Comparison of ENCODE assay signal across 20 cellular contexts in the genomic region with DNA sequence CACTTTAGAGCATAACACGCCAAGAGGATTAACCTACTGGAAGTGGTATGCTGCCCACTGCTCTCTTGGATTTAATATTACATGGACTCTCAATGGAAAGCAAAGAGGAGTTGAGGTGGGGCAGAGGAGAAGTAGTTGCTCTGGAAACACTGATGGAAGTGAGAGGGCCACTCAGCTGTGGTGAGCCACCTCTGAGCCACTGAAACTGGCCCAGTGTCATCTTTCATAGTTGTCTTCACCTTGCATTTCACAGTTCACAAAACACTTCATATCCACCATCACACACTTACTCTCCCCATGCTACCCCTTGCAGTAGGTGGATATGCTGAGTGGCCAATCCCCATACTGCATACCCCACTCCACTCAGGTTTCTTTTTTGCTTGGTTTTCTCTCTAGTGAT. TPM values are rescaled to one million over a fixed set of nuclear protein-coding genes. Genes with fewer than 3 reads are reported as not detected.
A peak's percentile ranks its signal among the peaks of the same experiment; 100 is the strongest.
DNase-seq lines count a peak whose midpoint lies in the region; ATAC-seq, FAIRE-seq and TF ChIP-seq lines count a peak whose summit lies in the region.
"Had no signal": no experiment of that assay in that cellular context is flagged by ENCODE, and none has a peak within 500 bp of the region (broad histone marks: within the 10 kb centered on the region; RNA-seq: fewer than 3 reads in every experiment).

No MANE protein-coding gene starts in this region.

- H3K27me3 Mint-ChIP-seq in activated naive CD4-positive, alpha-beta T cell treated with anti-CD3 and anti-CD28 coated beads for 36 hours (ENCODE audit: low read depth), result no peaks in the 10 kb centered on the region
- no peaks in the 10 kb centered on the region for H3K27me3 Mint-ChIP-seq in stimulated activated naive CD8-positive, alpha-beta T cell treated with anti-CD3 and anti-CD28 coated beads, Interleukin-15, Interleukin-2, amounts not matched to agents 100 ng/mL and 50 ng/mL, for 24 hours

- H2BK15ac ChIP-seq in H1 (ENCODE audit: low read length), result no peak overlapping the region

- H3K4me1 ChIP-seq in OCI-LY3 (ENCODE audit: low read length), result peaks cover 50% of the 10 kb centered on the region
- H3K4me1 ChIP-seq in H1 (replicated peaks in 1 of 4; ENCODE audit: control insufficient read depth in 3 of 4, insufficient read depth in 4 of 4, low read length in 3 of 4), result peaks cover 0 to 14% (median 7%) of the 10 kb centered on the region in 4 experiments; a peak in 5 of 7 replicates
- peaks cover 0 to 4% of the 10 kb centered on the region in 2 donors for H3K4me1 ChIP-seq in aorta (ENCODE audit: control insufficient read depth in 1 of 2, insufficient read depth in 2 of 2, low read length in 2 of 2)
- H3K4me1 ChIP-seq: lower lobe of right lung had no signal

- POLR2A ChIA-PET in H1 (lab: Charles Lee; ENCODE audit: partially characterized antibody), result no interaction called here

- H3K23ac ChIP-seq in H1 (ENCODE audit: insufficient read length), result no peak overlapping the region

- no peak for TF ChIP-seq RAD21 in H1 (IDR thresholded peaks at IDR 0.05 in 1 of 2, conservative IDR thresholded peaks at IDR 0.05 in 1 of 2; ENCODE audit: low read depth in 2 of 2, low read length in 2 of 2)

- H3K79me2 ChIP-seq in OCI-LY3 (ENCODE audit: low read length) (no peaks in the 10 kb centered on the region), H1 (ENCODE audit: control insufficient read depth in 1 of 2, insufficient read depth in 2 of 2, low read length in 2 of 2) (no peaks in the 10 kb centered on the region)

- H4K5ac ChIP-seq in H1 (ENCODE audit: insufficient read length, low read depth, low read length), result no peak overlapping the region

- 95% methylated on average over 1 of the region's 1 CpG; no CpG with 5 or more reads in 1 of the 2 experiments for WGBS in H1 (ENCODE audit: extremely low coverage in 1 of 2, insufficient coverage in 1 of 2, insufficient read length in 1 of 2, insufficient replicate concordance in 2 of 2, low coverage in 1 of 2, low lambda C conversion rate in 2 of 2, missing lambda C conversion rate in 1 of 2), 2 experiments
- WGBS in aorta, 2 donors, result 97% methylated on average over 1 of the region's 1 CpG

- H3K56ac ChIP-seq in H1 (replicated peaks; ENCODE audit: insufficient read length, low read depth, low read length), result peak overlapping the region; percentile 71

- intact Hi-C loops in activated naive CD4-positive, alpha-beta T cell treated with anti-CD3 and anti-CD28 coated beads for 36 hours (cut with micrococcal nuclease), result no loop called here
- intact Hi-C loops in aorta (cut with DNase I), result loop anchor here in 1 of 2 donors (5.0 kb wide), 2 partner anchors 35 kb away; no protein-coding TSS in a partner anchor

- CTCF ChIA-PET in activated naive CD4-positive, alpha-beta T cell treated with anti-CD3 and anti-CD28 coated beads for 36 hours (lab: Charles Lee), result interaction anchor here (0.9 to 5.8 kb wide), 3 partner anchors 25 to 126 kb away, joined by 3 to 46 read pairs (median 3); no protein-coding TSS in a partner anchor
- CTCF ChIA-PET in H1 (lab: Charles Lee; ENCODE audit: partially characterized antibody), result interaction anchor here (0.6 to 1.8 kb wide), 4 partner anchors 34 to 675 kb away, joined by 3 to 5 read pairs (median 4); no protein-coding TSS in a partner anchor

- TF ChIP-seq CTCF in OCI-LY3 (IDR thresholded peaks at IDR 0.05; ENCODE audit: low read depth, low read length), result no peak
- no peak for TF ChIP-seq CTCF in H1 (IDR thresholded peaks at IDR 0.05; ENCODE audit: control extremely low read depth in 1 of 3, insufficient read depth in 1 of 3, low read depth in 1 of 3, low read length in 3 of 3)

- no peaks in the 10 kb centered on the region for H3K36me3 Mint-ChIP-seq in activated naive CD4-positive, alpha-beta T cell treated with anti-CD3 and anti-CD28 coated beads for 36 hours (ENCODE audit: low read depth)
- no peaks in the 10 kb centered on the region for H3K36me3 Mint-ChIP-seq in stimulated activated naive CD8-positive, alpha-beta T cell treated with anti-CD3 and anti-CD28 coated beads, Interleukin-15, Interleukin-2, amounts not matched to agents 100 ng/mL and 50 ng/mL, for 24 hours (ENCODE audit: low read depth)
- H3K36me3 Mint-ChIP-seq: CD14-positive monocyte had no signal

- H3K4me3 Mint-ChIP-seq in activated naive CD4-positive, alpha-beta T cell treated with anti-CD3 and anti-CD28 coated beads for 36 hours, result no peak overlapping the region
- no peak overlapping the region for H3K4me3 Mint-ChIP-seq in stimulated activated naive CD8-positive, alpha-beta T cell treated with anti-CD3 and anti-CD28 coated beads, Interleukin-15, Interleukin-2, amounts not matched to agents 100 ng/mL and 50 ng/mL, for 24 hours
- H3K4me3 Mint-ChIP-seq: CD14-positive monocyte had no signal

- TF ChIP-seq POLR2A in H1 (IDR thresholded peaks at IDR 0.05; ENCODE audit: control extremely low read depth in 1 of 2, low read depth in 2 of 2, low read length in 2 of 2), result no peak

- H3K27me3 ChIP-seq in OCI-LY3 (ENCODE audit: low read depth, low read length) (no peaks in the 10 kb centered on the region), H1 (replicated peaks in 1 of 4; ENCODE audit: control insufficient read depth in 3 of 4, extremely low read depth in 1 of 4, insufficient read depth in 3 of 4, low read length in 3 of 4) (no peaks in the 10 kb centered on the region), aorta (ENCODE audit: control insufficient read depth in 1 of 2, insufficient read depth in 2 of 2, low read length in 1 of 2) (no peaks in the 10 kb centered on the region)
- H3K27me3 ChIP-seq: cardiac muscle cell, neutrophil, vagina had no signal

- H3K9ac ChIP-seq in OCI-LY3 (ENCODE audit: low read length), result peak overlapping the region; percentile 48
- H3K9ac ChIP-seq in H1 (replicated peaks in 1 of 4; ENCODE audit: extremely low read depth in 1 of 4, low read depth in 3 of 4, low read length in 3 of 4), result no peak overlapping the region
- H3K9ac ChIP-seq: GM23248 had no signal

- no peak overlapping the region for H2BK12ac ChIP-seq in H1 (ENCODE audit: low read depth, low read length)

- no peak overlapping the region for H3K27ac Mint-ChIP-seq in activated naive CD4-positive, alpha-beta T cell treated with anti-CD3 and anti-CD28 coated beads for 36 hours
- peak overlapping the region; percentile 42 for H3K27ac Mint-ChIP-seq in stimulated activated naive CD8-positive, alpha-beta T cell treated with anti-CD3 and anti-CD28 coated beads, Interleukin-15, Interleukin-2, amounts not matched to agents 100 ng/mL and 50 ng/mL, for 24 hours

- H2AK5ac ChIP-seq in H1 (ENCODE audit: low read depth, low read length), result no peak overlapping the region

- TF ChIP-seq EP300 in H1 (IDR thresholded peaks at IDR 0.05; ENCODE audit: borderline replicate concordance in 1 of 2, low read depth in 2 of 2, low read length in 2 of 2), result no peak

- no peaks in the 10 kb centered on the region for H3K9me3 Mint-ChIP-seq in activated naive CD4-positive, alpha-beta T cell treated with anti-CD3 and anti-CD28 coated beads for 36 hours
- peaks cover 4% of the 10 kb centered on the region for H3K9me3 Mint-ChIP-seq in stimulated activated naive CD8-positive, alpha-beta T cell treated with anti-CD3 and anti-CD28 coated beads, Interleukin-15, Interleukin-2, amounts not matched to agents 100 ng/mL and 50 ng/mL, for 24 hours

- H3K27ac ChIP-seq in OCI-LY3 (ENCODE audit: low read length) (peak overlapping the region; percentile 93), H1 (ENCODE audit: low read depth, low read length) (no peak overlapping the region), aorta (ENCODE audit: low read depth in 1 of 2, low read length in 2 of 2) (peak overlapping the region in 1 of 2 donors; percentile 78)
- H3K27ac ChIP-seq: cardiac muscle cell, GM23248, lower lobe of right lung, neutrophil, skin epidermis had no signal

- peak; percentile 30 for DNase-seq in activated naive CD4-positive, alpha-beta T cell treated with anti-CD3 and anti-CD28 coated beads for 36 hours
- no peak for DNase-seq in activated naive CD4-positive, alpha-beta T cell (lab: John Stamatoyannopoulos, UW)
- DNase-seq in H1 (ENCODE audit: low read depth in 1 of 2, low spot score in 2 of 2) (no peak), aorta (no peak)
- DNase-seq: lower lobe of right lung; NCI-H2029 treated with DMSO at 0.1 percent for 48 hours; NCI-H446 treated with DMSO at 0.1 percent for 48 hours; NK-92 treated with Interleukin-12 subunit alpha and Interleukin-12 subunit beta, amount 100 ng/mL, for 24 hours; stimulated activated CD4-positive, alpha-beta T cell treated with anti-CD3 and anti-CD28 coated beads, Interleukin-4, amount 100 ng/mL, for 24 hours; substantia nigra had no signal

- H3K14ac ChIP-seq in H1 (ENCODE audit: insufficient read length), result no peak overlapping the region

- H4K8ac ChIP-seq in H1 (ENCODE audit: extremely low read depth, insufficient read depth, low read length), result no peak overlapping the region

- no peaks in the 10 kb centered on the region; the same call in 1 of the 2 replicates for H3K23me2 ChIP-seq in H1 (ENCODE audit: low read depth, low read length)

- H3K4me3 ChIP-seq in OCI-LY3 (ENCODE audit: low read length) (peak overlapping the region; percentile 34), H1 (ENCODE audit: extremely low read depth in 1 of 4, insufficient read depth in 2 of 4, low read depth in 3 of 4, low read length in 4 of 4) (no peak overlapping the region), aorta (ENCODE audit: low read length in 2 of 2) (no peak overlapping the region)
- H3K4me3 ChIP-seq: cardiac muscle cell, GM23248, lower lobe of right lung, skin epidermis, vagina had no signal

- no peak for FAIRE-seq in H1 (lab: Jason Lieb, UNC)

- H3K9me3 ChIP-seq in OCI-LY3 (ENCODE audit: insufficient read depth, low read length) (no peaks in the 10 kb centered on the region), H1 (ENCODE audit: insufficient read depth in 2 of 2, low read depth in 1 of 2, low read length in 1 of 2) (no peaks in the 10 kb centered on the region), aorta (ENCODE audit: control insufficient read depth, low read length) (no peaks in the 10 kb centered on the region)
- H3K9me3 ChIP-seq: lower lobe of right lung, neutrophil, vagina had no signal

- no peak overlapping the region for H2BK20ac ChIP-seq in H1 (ENCODE audit: low read length)

- H3K36me3 ChIP-seq in OCI-LY3 (replicated peaks; ENCODE audit: low read depth, low read length), result peaks cover 3% of the 10 kb centered on the region
- no peaks in the 10 kb centered on the region for H3K36me3 ChIP-seq in H1 (ENCODE audit: control insufficient read depth in 2 of 4, insufficient read depth in 4 of 4, low read length in 3 of 4)
- no peaks in the 10 kb centered on the region for H3K36me3 ChIP-seq in aorta (ENCODE audit: control insufficient read depth in 1 of 2, insufficient read depth in 2 of 2, low read length in 1 of 2)
- H3K36me3 ChIP-seq: cardiac muscle cell, lower lobe of right lung, neutrophil, vagina had no signal

- H3K18ac ChIP-seq in H1 (ENCODE audit: extremely low read depth, low read length), result no peak overlapping the region

- ATAC-seq in aorta (ENCODE audit: low FRiP score) (no peak), HG02610 (IDR thresholded peaks at IDR 0.05; ENCODE audit: unreplicated experiment) (no peak)
- ATAC-seq: lower lobe of right lung, Panc1 had no signal

- H3K4me1 Mint-ChIP-seq in activated naive CD4-positive, alpha-beta T cell treated with anti-CD3 and anti-CD28 coated beads for 36 hours (ENCODE audit: low read depth), result peaks cover 9% of the 10 kb centered on the region
- H3K4me1 Mint-ChIP-seq in stimulated activated naive CD8-positive, alpha-beta T cell treated with anti-CD3 and anti-CD28 coated beads, Interleukin-15, Interleukin-2, amounts not matched to agents 100 ng/mL and 50 ng/mL, for 24 hours (ENCODE audit: low read depth), result peaks cover 28% of the 10 kb centered on the region
- H3K4me1 Mint-ChIP-seq: CD14-positive monocyte had no signal

- H3K79me1 ChIP-seq in H1 (ENCODE audit: low read depth, low read length), result no peaks in the 10 kb centered on the region

- no peak overlapping the region for H2BK5ac ChIP-seq in H1 (ENCODE audit: low read depth, low read length)

- H4K20me1 ChIP-seq in OCI-LY3 (ENCODE audit: insufficient read depth, low read length) (no peaks in the 10 kb centered on the region), H1 (replicated peaks in 1 of 2; ENCODE audit: control insufficient read depth in 1 of 2, insufficient read depth in 2 of 2, low read length in 2 of 2) (no peaks in the 10 kb centered on the region)

- no peak overlapping the region for H2BK120ac ChIP-seq in H1 (replicated peaks; ENCODE audit: low read depth, low read length)

- no peak overlapping the region for H3K4ac ChIP-seq in H1 (replicated peaks; ENCODE audit: insufficient read length, low read depth, low read length)

- no peak overlapping the region for H4K91ac ChIP-seq in H1 (replicated peaks; ENCODE audit: insufficient read length, low read length)

- no peak overlapping the region for H2AFZ ChIP-seq in OCI-LY3 (ENCODE audit: low read depth, low read length)
- no peak overlapping the region for H2AFZ ChIP-seq in H1 (ENCODE audit: low read length)
- H2AFZ ChIP-seq: GM23248 had no signal

- H3K4me2 ChIP-seq in OCI-LY3 (ENCODE audit: low read length) (peak overlapping the region; percentile 47), H1 (ENCODE audit: insufficient read depth in 1 of 2, low read depth in 2 of 2, low read length in 2 of 2) (no peak overlapping the region)

RNA-seq across cellular contexts. Expression of gene PCED1B, which starts 12.2 kb away (rescaled TPM):
- 100 to 1,000 TPM; 138 to 143 TPM for total RNA-seq in activated naive CD4-positive, alpha-beta T cell treated with anti-CD3 and anti-CD28 coated beads for 36 hours
- total RNA-seq in H1 (2021; fragmentation: NEBNext Ultra II Directional; extraction: Animal tissue kit (Norgen Biotek cat#: 25700)), result 4.7 and 4.9 TPM in 2 replicates
- polyA plus RNA-seq in H1 (2011; rRNA removed) (5.4 and 6.2 TPM in 2 replicates), aorta (10 to 100 TPM in 1 of 2 donors, 1 to 10 TPM in 1; 2.0 to 12.2 TPM)
- polyA plus RNA-seq in H1 (2011; cell fraction: cytosol; rRNA removed), result 4.6 TPM
- 7.3 TPM for polyA plus RNA-seq in H1 (2011; cell fraction: nucleus; rRNA removed)
- polyA plus RNA-seq in H1 (2012, experiment 1 of 2), result 6.9 to 7.6 TPM (median 7.4 TPM) in 4 replicates
- 6.0 TPM for polyA plus RNA-seq in H1 (2012, experiment 2 of 2)
- polyA plus RNA-seq in H1 (2013, experiment 1 of 2), result 8.0 TPM
- 7.5 TPM for polyA plus RNA-seq in H1 (2013, experiment 2 of 2)
- 1.6 and 3.1 TPM in 2 replicates for polyA minus RNA-seq in H1 (2011; rRNA and poly(A)+ RNA removed)
- 2.6 TPM for polyA minus RNA-seq in H1 (2011; cell fraction: cytosol; rRNA and poly(A)+ RNA removed)
- 1.3 TPM for polyA minus RNA-seq in H1 (2011; cell fraction: nucleus; rRNA and poly(A)+ RNA removed)
- total RNA-seq in aorta, result 10 to 100 TPM; 11.0 to 12.6 TPM

RNA-seq across cellular contexts. Expression of gene AMIGO2, which starts 12.6 kb away (rescaled TPM):
- total RNA-seq in activated naive CD4-positive, alpha-beta T cell treated with anti-CD3 and anti-CD28 coated beads for 36 hours, result 10 to 100 TPM; 19.2 to 19.6 TPM
- total RNA-seq in H1 (2021; fragmentation: NEBNext Ultra II Directional; extraction: Animal tissue kit (Norgen Biotek cat#: 25700)), result 3.3 TPM in 2 replicates
- 0.78 and 1.7 TPM in 2 replicates for polyA plus RNA-seq in H1 (2011; rRNA removed)
- polyA plus RNA-seq in H1 (2011; cell fraction: cytosol; rRNA removed), result 1.1 TPM
- polyA plus RNA-seq in H1 (2011; cell fraction: nucleus; rRNA removed), result 1.00 TPM
- 1.9 to 4.3 TPM (median 2.7 TPM) in 4 replicates for polyA plus RNA-seq in H1 (2012, experiment 1 of 2)
- 0.87 TPM for polyA plus RNA-seq in H1 (2012, experiment 2 of 2)
- polyA plus RNA-seq in H1 (2013, experiment 1 of 2), result 4.4 TPM
- 5.3 TPM for polyA plus RNA-seq in H1 (2013, experiment 2 of 2)
- polyA minus RNA-seq in H1 (2011; rRNA and poly(A)+ RNA removed), result 2.2 and 3.1 TPM in 2 replicates
- 0.59 TPM for polyA minus RNA-seq in H1 (2011; cell fraction: cytosol; rRNA and poly(A)+ RNA removed)
- 2.2 TPM for polyA minus RNA-seq in H1 (2011; cell fraction: nucleus; rRNA and poly(A)+ RNA removed)
- 10 to 100 TPM; 23.1 to 72.1 TPM for total RNA-seq in aorta
- 10 to 100 TPM; 12.0 to 39.2 TPM for polyA plus RNA-seq in aorta

Comparison
In these comparisons a context has a peak if more than half of its experiments do, and no peak if none do; other contexts are left out.
1. RNA of gene PCED1B, which starts 12.2 kb away (total RNA-seq): 138 to 143 TPM in activated naive CD4-positive, alpha-beta T cell treated with anti-CD3 and anti-CD28 coated beads for 36 hours; 11.0 to 12.6 TPM in aorta and 4.7 to 4.9 TPM in H1; every median in the first group is over 10 times any median in the second.